23 cellular contexts compared by ENCODE assay signal in genomic region chr20:29427201-29428060, GRCh38.
A peak's percentile ranks its signal among the peaks of the same experiment; 100 is the strongest.
DNase-seq lines count a peak whose midpoint lies in the region; ATAC-seq, FAIRE-seq and TF ChIP-seq lines count a peak whose summit lies in the region.
"Had no signal": no experiment of that assay in that cellular context is flagged by ENCODE, and none has a peak within 500 bp of the region (broad histone marks: within the 10 kb centered on the region; RNA-seq: fewer than 3 reads in every experiment).

No MANE protein-coding gene starts in this region.

- no peak for TF ChIP-seq EP300 in A549 (IDR thresholded peaks at IDR 0.05)

- H3K27ac ChIP-seq in A549 = peak overlapping the region; percentile 52 to 87; a peak in 5 of 6 replicates
- no peak overlapping the region for H3K27ac ChIP-seq in C4-2B
- H3K27ac ChIP-seq: BLaER1, heart right ventricle, tibial artery had no signal

- intact Hi-C loops in activated CD4-positive, alpha-beta memory T cell treated with anti-CD3 and anti-CD28 coated beads for 36 hours (cut with micrococcal nuclease) = no loop called here

- DNase-seq in A549 (ENCODE audit: low read depth in 1 of 2, low spot score in 1 of 2) (peak; percentile 25 to 57), NCI-H82 (lab: John Stamatoyannopoulos, UW) (peak; percentile 70), NOMO-1 treated with dmso at 0.1 percent for 144 hours (lab: John Stamatoyannopoulos, UW; ENCODE audit: unreplicated experiment) (no peak), NCI-H1417 (lab: John Stamatoyannopoulos, UW) (no peak)
- peak; percentile 40 for DNase-seq in activated CD4-positive, alpha-beta memory T cell treated with anti-CD3 and anti-CD28 coated beads for 36 hours
- DNase-seq: central memory CD4-positive, alpha-beta T cell; DMS53; effector memory CD8-positive, alpha-beta T cell; heart right ventricle; mesenchymal stem cell; NCI-H1694 treated with DMSO at 0.1 percent for 48 hours; NCI-H510A; PC-3; small intestine; tibial artery had no signal

- POLR2A ChIA-PET in A549 (lab: Yijun Ruan, JAX) = interaction anchor here (0.8 kb wide), 1 partner anchor 18 kb away, joined by 3 read pairs; no protein-coding TSS in a partner anchor
- POLR2A ChIA-PET in activated CD4-positive, alpha-beta memory T cell treated with anti-CD3 and anti-CD28 coated beads for 36 hours (lab: Charles Lee) = no interaction called here

- ATAC-seq in A549 (peak; percentile 36 to 81; a peak in 4 of 6 replicates), HG03280 (IDR thresholded peaks at IDR 0.05; ENCODE audit: unreplicated experiment) (no peak), HG02571 (IDR thresholded peaks at IDR 0.05; ENCODE audit: unreplicated experiment) (no peak)
- ATAC-seq: activated T-helper 17 cell treated with anti-CD3 and anti-CD28 coated beads, Interleukin-2, amount 50 U/mL, for 72 hours; effector memory CD8-positive, alpha-beta T cell; heart right ventricle; natural killer cell treated with Interleukin-12 subunit alpha and Interleukin-12 subunit beta and Interleukin-15 and Interleukin-18, amount 100 ng/mL, for 72 hours; PC-3 had no signal

- H3K4me1 Mint-ChIP-seq in activated CD4-positive, alpha-beta memory T cell treated with anti-CD3 and anti-CD28 coated beads for 36 hours (ENCODE audit: low read depth) = no peaks in the 10 kb centered on the region
- H3K4me1 Mint-ChIP-seq: activated T-helper 17 cell treated with anti-CD3 and anti-CD28 coated beads, Interleukin-2, amount 50 U/mL, for 72 hours had no signal

- no peak for FAIRE-seq in A549 (lab: Jason Lieb, UNC)
- FAIRE-seq: H54, keratinocyte, small intestine had no signal

- H3K4me3 Mint-ChIP-seq in activated CD4-positive, alpha-beta memory T cell treated with anti-CD3 and anti-CD28 coated beads for 36 hours = peak overlapping the region; percentile 51
- H3K4me3 Mint-ChIP-seq: activated T-helper 17 cell treated with anti-CD3 and anti-CD28 coated beads, Interleukin-2, amount 50 U/mL, for 72 hours; natural killer cell treated with Interleukin-12 subunit alpha and Interleukin-12 subunit beta and Interleukin-15 and Interleukin-18, amount 100 ng/mL, for 72 hours had no signal

- H3K4me3 ChIP-seq in A549 = peak overlapping the region; percentile 61
- H3K4me3 ChIP-seq: BLaER1, heart right ventricle, tibial artery had no signal

- H3K27ac Mint-ChIP-seq in activated CD4-positive, alpha-beta memory T cell treated with anti-CD3 and anti-CD28 coated beads for 36 hours = no peak overlapping the region
- H3K27ac Mint-ChIP-seq: activated T-helper 17 cell treated with anti-CD3 and anti-CD28 coated beads, Interleukin-2, amount 50 U/mL, for 72 hours; effector memory CD8-positive, alpha-beta T cell; natural killer cell treated with Interleukin-12 subunit alpha and Interleukin-12 subunit beta and Interleukin-15 and Interleukin-18, amount 100 ng/mL, for 72 hours had no signal

- peak; percentile 48; the same call in 2 of the 3 replicates for TF ChIP-seq CTCF in A549 (IDR thresholded peaks at IDR 0.05)
- TF ChIP-seq CTCF in C4-2B (conservative IDR thresholded peaks at IDR 0.05) = peak; percentile 47

- no peaks in the 10 kb centered on the region for H3K36me3 Mint-ChIP-seq in activated CD4-positive, alpha-beta memory T cell treated with anti-CD3 and anti-CD28 coated beads for 36 hours
- H3K36me3 Mint-ChIP-seq: natural killer cell treated with Interleukin-12 subunit alpha and Interleukin-12 subunit beta and Interleukin-15 and Interleukin-18, amount 100 ng/mL, for 72 hours had no signal

- H3K4me1 ChIP-seq in A549 = no peaks in the 10 kb centered on the region
- H3K4me1 ChIP-seq: BLaER1, heart right ventricle, tibial artery had no signal

- 9% methylated on average over 24 of the region's 38 CpGs for WGBS in A549 (ENCODE audit: missing lambda C conversion rate)

- peak; percentile 24; the same call in 1 of the 2 replicates for TF ChIP-seq POLR2A in A549 (IDR thresholded peaks at IDR 0.05; ENCODE audit: low read length)

- peaks cover 3% of the 10 kb centered on the region for H3K9me3 Mint-ChIP-seq in activated CD4-positive, alpha-beta memory T cell treated with anti-CD3 and anti-CD28 coated beads for 36 hours
- H3K9me3 Mint-ChIP-seq: activated T-helper 17 cell treated with anti-CD3 and anti-CD28 coated beads, Interleukin-2, amount 50 U/mL, for 72 hours had no signal

- H3K9me3 ChIP-seq in A549 = no peaks in the 10 kb centered on the region; the same call in 2 of the 3 replicates
- H3K9me3 ChIP-seq: BLaER1, tibial artery had no signal

- CTCF ChIA-PET in A549 (lab: Yijun Ruan, JAX) = no interaction called here
- CTCF ChIA-PET in activated CD4-positive, alpha-beta memory T cell treated with anti-CD3 and anti-CD28 coated beads for 36 hours (lab: Charles Lee) = no interaction called here

- H3K4me2 ChIP-seq in A549 = peak overlapping the region; percentile 74
- H3K4me2 ChIP-seq: BLaER1 had no signal

- no peak for TF ChIP-seq RAD21 in A549 (conservative IDR thresholded peaks at IDR 0.05 in 1 of 2, IDR thresholded peaks at IDR 0.05 in 1 of 2)

- peaks cover 19% of the 10 kb centered on the region for H3K27me3 Mint-ChIP-seq in activated CD4-positive, alpha-beta memory T cell treated with anti-CD3 and anti-CD28 coated beads for 36 hours
- H3K27me3 Mint-ChIP-seq: natural killer cell treated with Interleukin-12 subunit alpha and Interleukin-12 subunit beta and Interleukin-15 and Interleukin-18, amount 100 ng/mL, for 72 hours had no signal

TF ChIP-seq in A549, 52 proteins besides CTCF, POLR2A, EP300 and RAD21:
- no peak for TF ChIP-seq RARB (CRISPR knock-in tag; IDR thresholded peaks at IDR 0.05)
- no peak for TF ChIP-seq HEYL (CRISPR knock-in tag; IDR thresholded peaks at IDR 0.05)
- TF ChIP-seq JUN (IDR thresholded peaks at IDR 0.05) = 0 out of 5 replicates have a peak, but pooled peaks of 1 of the 2 experiments have one; percentile 36
- no peak for TF ChIP-seq EHF (CRISPR knock-in tag; IDR thresholded peaks at IDR 0.05)
TF ChIP-seq in A549: peak in this region for 1.

Comparison
In these comparisons a context has a peak if more than half of its experiments do, and no peak if none do; other contexts are left out.
1. ATAC-seq: peak in A549 (2 of 2); none in HG03280 (single experiment) and HG02571 (single experiment).
2. DNase-seq: peak in A549 (2 of 2), NCI-H82 (single experiment) and activated CD4-positive, alpha-beta memory T cell treated with anti-CD3 and anti-CD28 coated beads for 36 hours (single experiment); none in NOMO-1 treated with dmso at 0.1 percent for 144 hours (single experiment) and NCI-H1417 (0 of 3).